ENCODE assay signal across 18 cellular contexts in genomic region chr1:199161319-199161680, GRCh38.
"Had no signal": no experiment of that assay in that cellular context is flagged by ENCODE, and none has a peak within 500 bp of the region (broad histone marks: within the 10 kb centered on the region; RNA-seq: fewer than 3 reads in every experiment).

No MANE protein-coding gene starts in this region.

- H3K4me3 Mint-ChIP-seq: T-helper 17 cell had no signal

- H3K9me3 ChIP-seq: esophagus squamous epithelium, prostate gland, sigmoid colon had no signal

- H3K27me3 Mint-ChIP-seq: T-helper 17 cell had no signal

- FAIRE-seq: astrocyte, colon, TTC549 had no signal

- H3K4me1 ChIP-seq: esophagus squamous epithelium, prostate gland, sigmoid colon had no signal

- H3K27me3 ChIP-seq: cardiac muscle cell, esophagus squamous epithelium, sigmoid colon had no signal

- H3K27ac Mint-ChIP-seq: T-helper 17 cell had no signal

- DNase-seq: activated CD4-positive, alpha-beta T cell treated with anti-CD3 and anti-CD28 coated beads, Interleukin-2, amount 50 U/mL, for 1 hour; activated CD4-positive, CD25-positive, alpha-beta regulatory T cell; activated effector memory CD4-positive, alpha-beta T cell treated with anti-CD3 and anti-CD28 coated beads, Interleukin-2, amount 50 U/mL, for 16 hours; esophagus squamous epithelium; foreskin fibroblast; left cardiac atrium; naive B cell; sigmoid colon; stimulated activated CD4-positive, alpha-beta T cell treated with anti-CD3 and anti-CD28 coated beads, Interleukin-12 subunit alpha, Interleukin-12 subunit beta, amount 100 ng/mL, for 4 hours; stimulated activated naive CD4-positive, alpha-beta T cell treated with Interleukin-2 at 50 U/mL for 16 hours; T-helper 17 cell; trophoblast cell had no signal

- H3K27ac ChIP-seq: cardiac muscle cell, esophagus squamous epithelium, prostate gland, sigmoid colon had no signal

- H3K4me3 ChIP-seq: cardiac muscle cell, esophagus squamous epithelium, lung, prostate gland, sigmoid colon had no signal

- H3K36me3 ChIP-seq: cardiac muscle cell, esophagus squamous epithelium, prostate gland, sigmoid colon had no signal

- ATAC-seq: left cardiac atrium, T-helper 17 cell had no signal
